Comparison of ENCODE assay signal across 17 cellular contexts in genomic region chr2:187310696-187311095, GRCh38.
A peak's percentile ranks its signal among the peaks of the same experiment; 100 is the strongest.
DNase-seq lines count a peak whose midpoint lies in the region; ATAC-seq, FAIRE-seq and TF ChIP-seq lines count a peak whose summit lies in the region.
"Had no signal": no experiment of that assay in that cellular context is flagged by ENCODE, and none has a peak within 500 bp of the region (broad histone marks: within the 10 kb centered on the region; RNA-seq: fewer than 3 reads in every experiment).

No MANE protein-coding gene starts in this region.

- no peak overlapping the region for H3K4me3 Mint-ChIP-seq in H9
- H3K4me3 Mint-ChIP-seq: CD14-positive monocyte had no signal

- peak overlapping the region; percentile 43 for H3K27ac ChIP-seq in left ventricle myocardium inferior (replicated peaks)
- H3K27ac ChIP-seq in kidney (ENCODE audit: low read depth in 2 of 2, low read length in 2 of 2), result no peak overlapping the region
- H3K27ac ChIP-seq in H9 (ENCODE audit: insufficient read length, low read depth, low read length), result no peak overlapping the region

- H3K27me3 ChIP-seq in left ventricle myocardium inferior (ENCODE audit: low read depth) (no peaks in the 10 kb centered on the region), H9 (ENCODE audit: insufficient read depth, low read length) (no peaks in the 10 kb centered on the region)

- H3K27me3 Mint-ChIP-seq in H9 (ENCODE audit: low read depth), result no peaks in the 10 kb centered on the region

- no peaks in the 10 kb centered on the region for H3K23me2 ChIP-seq in H9 (ENCODE audit: insufficient read length, low read depth, low read length, poor library complexity, severe bottlenecking)

- H2BK5ac ChIP-seq in H9 (ENCODE audit: insufficient read length, low read length), result no peak overlapping the region

- H4K5ac ChIP-seq in H9 (ENCODE audit: insufficient read length, low read depth, low read length), result no peak overlapping the region

- H3K9ac ChIP-seq in kidney (ENCODE audit: low read length in 2 of 2), result no peak overlapping the region
- no peak overlapping the region for H3K9ac ChIP-seq in H9 (ENCODE audit: extremely low read depth, insufficient read length, low read length)

- no peak for ATAC-seq in left cardiac atrium

- peaks cover 0 to 2% of the 10 kb centered on the region in 2 experiments; a peak in 1 of 4 replicates for H3K4me1 Mint-ChIP-seq in H9
- H3K4me1 Mint-ChIP-seq: CD14-positive monocyte had no signal

- H2AFZ ChIP-seq in H9 (ENCODE audit: low read length), result no peak overlapping the region

- H3K36me3 Mint-ChIP-seq in H9 (ENCODE audit: insufficient read depth in 1 of 3, low read depth in 3 of 3), result peaks cover 0 to 11% (median 2%) of the 10 kb centered on the region in 3 experiments; a peak in 2 of 7 replicates
- H3K36me3 Mint-ChIP-seq: CD14-positive monocyte had no signal

- H4K91ac ChIP-seq in H9 (ENCODE audit: insufficient read length, low read depth, low read length), result no peak overlapping the region

- no peak overlapping the region for H3T11ph ChIP-seq in H9 (ENCODE audit: low read length)

- H3K27ac Mint-ChIP-seq in H9, result no peak overlapping the region
- H3K27ac Mint-ChIP-seq: CD14-positive monocyte had no signal

- no peak overlapping the region for H4K8ac ChIP-seq in H9 (replicated peaks; ENCODE audit: insufficient read length, low read depth, low read length)

- TF ChIP-seq CTCF in left ventricle myocardium inferior (IDR thresholded peaks at IDR 0.05; ENCODE audit: borderline replicate concordance) (no peak), kidney (IDR thresholded peaks at IDR 0.05; ENCODE audit: borderline replicate concordance, extremely low read depth, insufficient read depth) (no peak), H9 (conservative IDR thresholded peaks at IDR 0.05) (no peak)

- no peaks in the 10 kb centered on the region for H4K20me1 ChIP-seq in H9 (ENCODE audit: control insufficient read depth, insufficient read depth, insufficient read length)

- no peak overlapping the region for H3K56ac ChIP-seq in H9 (ENCODE audit: insufficient read length, low read depth, low read length)

- H3K4me1 ChIP-seq in left ventricle myocardium inferior (peaks cover 6% of the 10 kb centered on the region), kidney (ENCODE audit: control insufficient read depth in 1 of 2, insufficient read depth in 1 of 2, low read depth in 1 of 2, low read length in 2 of 2) (no peaks in the 10 kb centered on the region), H9 (ENCODE audit: insufficient read depth, low read length) (no peaks in the 10 kb centered on the region)

- intact Hi-C loops in left ventricle myocardium inferior (cut with micrococcal nuclease) (no loop called here), left cardiac atrium (cut with DNase I) (no loop called here), kidney (cut with DNase I) (no loop called here)

- no peak overlapping the region for H3K23ac ChIP-seq in H9 (ENCODE audit: insufficient read length, low read depth, low read length)

- H3K79me1 ChIP-seq in H9 (ENCODE audit: insufficient read depth, low read depth, low read length, poor library complexity, severe bottlenecking), result no peaks in the 10 kb centered on the region

- H2BK20ac ChIP-seq in H9 (ENCODE audit: low read depth, low read length, poor library complexity, severe bottlenecking), result no peak overlapping the region

- FAIRE-seq in endometrium (lab: Jason Lieb, UNC), result peak; percentile 66
- FAIRE-seq in kidney (lab: Jason Lieb, UNC), result peak; percentile 76
- FAIRE-seq: H54 had no signal

- peaks cover 0 to 8% of the 10 kb centered on the region in 2 experiments; a peak in 3 of 5 replicates for H3K9me3 Mint-ChIP-seq in H9

- H3K36me3 ChIP-seq in left ventricle myocardium inferior (no peaks in the 10 kb centered on the region), kidney (ENCODE audit: control insufficient read depth in 1 of 2, insufficient read depth in 2 of 2, low read length in 2 of 2) (no peaks in the 10 kb centered on the region)

- no peak for DNase-seq in left ventricle myocardium inferior
- no peak for DNase-seq in left cardiac atrium
- DNase-seq in kidney, result no peak
- no peak for DNase-seq in putamen (ENCODE audit: low spot score)
- no peak for DNase-seq in medulla oblongata (ENCODE audit: extremely low spot score)
- DNase-seq in H9, result no peak
- no peak for DNase-seq in NCI-H1092 treated with DMSO at 0.1 percent for 48 hours (lab: John Stamatoyannopoulos, UW)
- DNase-seq: IMR-90, Karpas-422, MM.1S, NCI-H187 treated with DMSO at 0.1 percent for 48 hours, NCI-H748 treated with DMSO at 0.1 percent for 48 hours, OCI-M1, RPMI8226 had no signal

- no peak overlapping the region for H3K4me2 ChIP-seq in H9 (ENCODE audit: insufficient read depth, insufficient read length, low read length)

- no peaks in the 10 kb centered on the region for H3K79me2 ChIP-seq in H9 (ENCODE audit: insufficient read depth, low read length)

- no peak overlapping the region for H2BK120ac ChIP-seq in H9 (ENCODE audit: low read depth, low read length, poor library complexity, severe bottlenecking)

- H3K18ac ChIP-seq in H9 (ENCODE audit: insufficient read length, low read depth, low read length), result no peak overlapping the region

- peaks cover 8% of the 10 kb centered on the region for H3K9me3 ChIP-seq in left ventricle myocardium inferior (replicated peaks)
- H3K9me3 ChIP-seq in kidney (ENCODE audit: control insufficient read depth in 1 of 2, low read length in 2 of 2), result no peaks in the 10 kb centered on the region
- no peaks in the 10 kb centered on the region for H3K9me3 ChIP-seq in H9 (ENCODE audit: control insufficient read depth, low read depth, low read length)

- no peak overlapping the region for H3K14ac ChIP-seq in H9 (ENCODE audit: insufficient read depth, low read length)

- no peak overlapping the region for H2BK12ac ChIP-seq in H9 (ENCODE audit: insufficient read length, low read depth, low read length)

- no peak overlapping the region for H2BK15ac ChIP-seq in H9 (ENCODE audit: low read depth, low read length)

- H2AK5ac ChIP-seq in H9 (ENCODE audit: insufficient read length, low read length), result no peak overlapping the region

- H3K4ac ChIP-seq in H9 (ENCODE audit: low read depth, low read length), result no peak overlapping the region

- H3K4me3 ChIP-seq in left ventricle myocardium inferior (no peak overlapping the region), kidney (ENCODE audit: low read length in 2 of 2) (no peak overlapping the region)
